ENCODE assay signal across 8 cellular contexts in genomic region chr19:11137542-11138384, GRCh38. TPM values are rescaled to one million over a fixed set of nuclear protein-coding genes. Genes with fewer than 3 reads are reported as not detected.
DNase-seq lines count a peak whose midpoint lies in the region; ATAC-seq and TF ChIP-seq lines count a peak whose summit lies in the region.

No MANE protein-coding gene starts in this region.

- H3K4me3 Mint-ChIP-seq in endodermal cell (peak overlapping the region; percentile 71), memory B cell (peak overlapping the region; percentile 44)

- peak; percentile 80 for TF ChIP-seq CTCF in endodermal cell (conservative IDR thresholded peaks at IDR 0.05)

- H3K27ac Mint-ChIP-seq in endodermal cell (peak overlapping the region; percentile 93), memory B cell (no peak overlapping the region)

- H3K4me3 ChIP-seq in BLaER1 (peak overlapping the region; percentile 49), endodermal cell (ENCODE audit: low read length) (peak overlapping the region; percentile 74)

- peak overlapping the region; percentile 62; the same call in 1 of the 2 replicates for H3K27ac ChIP-seq in BLaER1
- peak overlapping the region; percentile 81 for H3K27ac ChIP-seq in endodermal cell (ENCODE audit: low read depth, low read length)

- H3K27me3 ChIP-seq in BLaER1 (no peaks in the 10 kb centered on the region), endodermal cell (ENCODE audit: control insufficient read depth, insufficient read depth, low read length, poor library complexity, severe bottlenecking) (no peaks in the 10 kb centered on the region)

- peak overlapping the region; percentile 49; the same call in 1 of the 2 replicates for H3K9ac ChIP-seq in BLaER1
- peak overlapping the region; percentile 38 for H3K9ac ChIP-seq in endodermal cell (ENCODE audit: extremely low read depth, low read length, poor library complexity, severe bottlenecking)

- H3K4me1 ChIP-seq in BLaER1 (peaks cover 83% of the 10 kb centered on the region), endodermal cell (ENCODE audit: control insufficient read depth, insufficient read depth, low read length) (peaks cover 2% of the 10 kb centered on the region)

- ATAC-seq in memory B cell (ENCODE audit: low read depth) (peak; percentile 27), GM18861 (IDR thresholded peaks at IDR 0.05; ENCODE audit: unreplicated experiment) (no peak)

- H3K9me3 ChIP-seq in BLaER1 (peaks cover 3% of the 10 kb centered on the region; the same call in 1 of the 2 replicates), endodermal cell (ENCODE audit: control insufficient read depth, low read length) (no peaks in the 10 kb centered on the region)

- H3K27me3 Mint-ChIP-seq in endodermal cell (ENCODE audit: insufficient read depth) (no peaks in the 10 kb centered on the region), memory B cell (peaks cover 22% of the 10 kb centered on the region)

- H3K9me3 Mint-ChIP-seq in endodermal cell, result peaks cover 3% of the 10 kb centered on the region
- H3K9me3 Mint-ChIP-seq in memory B cell, result no peaks in the 10 kb centered on the region

- DNase-seq in HS-27A (ENCODE audit: low read depth) (peak; percentile 77), NOMO-1 (lab: John Stamatoyannopoulos, UW; ENCODE audit: unreplicated experiment in 2 of 2) (peak; percentile 55 to 63), endodermal cell (peak; percentile 92), memory B cell (ENCODE audit: low spot score in 2 of 2) (no peak)
- peak; percentile 12 for DNase-seq in activated CD8-positive, alpha-beta memory T cell treated with anti-CD3 and anti-CD28 coated beads, Interleukin-2, amount 50 U/mL, for 1 hour (ENCODE audit: extremely low read depth)
- DNase-seq in stimulated activated CD4-positive, alpha-beta T cell treated with anti-CD3 and anti-CD28 coated beads, TNF-alpha, amount 100 ng/mL, for 4 hours (ENCODE audit: low read depth in 3 of 3), result peak in 2 of 3 experiments; percentile 17 to 22

- peaks cover 13% of the 10 kb centered on the region for H3K36me3 Mint-ChIP-seq in endodermal cell (ENCODE audit: low read depth)
- H3K36me3 Mint-ChIP-seq in memory B cell, result no peaks in the 10 kb centered on the region

- H3K36me3 ChIP-seq in BLaER1 (peaks cover 17% of the 10 kb centered on the region), endodermal cell (ENCODE audit: control insufficient read depth, insufficient read depth, low read length) (peaks cover 9% of the 10 kb centered on the region)

- WGBS in endodermal cell (ENCODE audit: insufficient coverage in 1 of 2, insufficient read length in 1 of 2), 2 experiments, result 10 to 16% methylated on average over 23 to 28 of the region's 28 CpGs

- peaks cover 14% of the 10 kb centered on the region for H4K20me1 ChIP-seq in BLaER1

- peak overlapping the region; percentile 87 for H3K4me2 ChIP-seq in BLaER1

- H3K4me1 Mint-ChIP-seq in endodermal cell (peaks cover 8% of the 10 kb centered on the region), memory B cell (peaks cover 12% of the 10 kb centered on the region)

RNA-seq across cellular contexts. Expression of gene SPC24, which starts 17.8 kb away (rescaled TPM):
- 10 to 100 TPM; 35.4 to 50.0 TPM for total RNA-seq in endodermal cell
- polyA plus RNA-seq in endodermal cell (2013, experiment 1 of 2), result 29.9 TPM
- polyA plus RNA-seq in endodermal cell (2013, experiment 2 of 2), result 34.5 TPM

RNA-seq across cellular contexts. Expression of gene LDLR, which starts 48.5 kb away (rescaled TPM):
- total RNA-seq in endodermal cell, result 100 to 1,000 TPM in 1 of 2 donors, 10 to 100 TPM in 1; 61.0 to 101 TPM
- 105 TPM for polyA plus RNA-seq in endodermal cell (2013, experiment 1 of 2)
- 103 TPM for polyA plus RNA-seq in endodermal cell (2013, experiment 2 of 2)

RNA-seq across cellular contexts. Expression of gene KANK2, which starts 59.6 kb away (rescaled TPM):
- 10 to 100 TPM; 74.2 to 87.7 TPM for total RNA-seq in endodermal cell
- 27.0 TPM for polyA plus RNA-seq in endodermal cell (2013, experiment 1 of 2)
- polyA plus RNA-seq in endodermal cell (2013, experiment 2 of 2), result 29.6 TPM

Comparison
In these comparisons a context has a peak if more than half of its experiments do, and no peak if none do; other contexts are left out.
1. DNase-seq: peak in HS-27A (single experiment), NOMO-1 (2 of 2), activated CD8-positive, alpha-beta memory T cell treated with anti-CD3 and anti-CD28 coated beads, Interleukin-2, amount 50 U/mL, for 1 hour (single experiment), endodermal cell (single experiment) and stimulated activated CD4-positive, alpha-beta T cell treated with anti-CD3 and anti-CD28 coated beads, TNF-alpha, amount 100 ng/mL, for 4 hours (2 of 3); none in memory B cell (0 of 2).